Comparison of ENCODE assay signal across 15 cellular contexts in the genomic region with DNA sequence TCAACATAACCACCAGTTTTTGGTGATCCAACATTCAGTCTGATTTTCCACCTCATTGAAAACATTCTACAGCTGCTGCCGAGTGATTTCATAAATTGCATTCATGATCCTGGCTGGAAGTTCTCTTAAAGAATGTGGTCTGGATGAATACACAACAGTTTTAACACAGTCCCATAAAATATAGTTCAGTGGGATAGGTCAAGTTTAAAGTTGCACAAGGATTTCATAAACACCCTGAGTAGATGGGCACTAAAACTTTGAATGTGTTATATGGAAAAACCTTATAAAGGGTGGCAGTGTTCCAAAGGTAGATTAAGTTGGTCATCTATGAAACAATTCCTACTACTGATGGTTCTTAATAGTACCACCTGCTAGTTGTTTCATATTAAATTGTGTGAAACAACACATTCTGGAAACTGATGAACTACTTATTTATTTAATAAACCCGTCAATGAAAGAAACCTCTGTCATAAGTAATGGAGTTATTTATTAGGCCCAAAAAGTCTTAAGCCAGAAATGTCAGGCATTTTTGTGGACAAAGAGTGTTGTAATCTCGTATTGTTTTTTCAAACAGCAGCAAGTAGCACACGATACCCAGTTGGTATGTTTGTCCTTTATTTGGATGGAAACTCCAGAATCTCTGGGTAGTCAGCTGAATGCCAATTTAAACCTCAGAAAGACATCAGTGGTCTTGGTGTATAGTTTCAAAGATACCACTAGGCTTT. TPM values are rescaled to one million over a fixed set of nuclear protein-coding genes. Genes with fewer than 3 reads are reported as not detected.
A peak's percentile ranks its signal among the peaks of the same experiment; 100 is the strongest.
DNase-seq lines count a peak whose midpoint lies in the region; ATAC-seq, FAIRE-seq and TF ChIP-seq lines count a peak whose summit lies in the region.
"Had no signal": no experiment of that assay in that cellular context is flagged by ENCODE, and none has a peak within 500 bp of the region (broad histone marks: within the 10 kb centered on the region; RNA-seq: fewer than 3 reads in every experiment).

No MANE protein-coding gene starts in this region.

- H3K27ac Mint-ChIP-seq in Calu3 (ENCODE audit: unreplicated experiment), result no peak overlapping the region
- H3K27ac Mint-ChIP-seq: activated CD8-positive, alpha-beta memory T cell treated with anti-CD3 and anti-CD28 coated beads, Interleukin-2, amount 10 ng/mL, durations not matched to agents 7 days and 5 days had no signal

- H3K4me1 ChIP-seq in ectodermal cell (ENCODE audit: control insufficient read depth, insufficient read depth, low read length) (peaks cover 9% of the 10 kb centered on the region), rectal smooth muscle tissue (ENCODE audit: control insufficient read depth, insufficient read depth, low read length) (peaks cover 9% of the 10 kb centered on the region)

- intact Hi-C loops in Calu3 (cut with micrococcal nuclease; ENCODE audit: unreplicated experiment), result loop anchor here (5.0 kb wide), 1 partner anchor 35 kb away; no protein-coding TSS in a partner anchor

- TF ChIP-seq CTCF in D721Med (IDR thresholded peaks at IDR 0.05; ENCODE audit: insufficient read depth, missing control alignments) (no peak), Calu3 (IDR thresholded peaks at IDR 0.05; ENCODE audit: unreplicated experiment) (no peak)

- H3K4me3 ChIP-seq in ectodermal cell (ENCODE audit: insufficient read depth, low read depth, low read length) (no peak overlapping the region), rectal smooth muscle tissue (ENCODE audit: low read length) (no peak overlapping the region)

- H3K9me3 ChIP-seq in ectodermal cell (ENCODE audit: control insufficient read depth, low read length), result no peaks in the 10 kb centered on the region
- H3K9me3 ChIP-seq: Caco-2 had no signal

- H3K9me3 Mint-ChIP-seq in Calu3 (ENCODE audit: low read depth, unreplicated experiment), result no peaks in the 10 kb centered on the region

- H3K9ac ChIP-seq in rectal smooth muscle tissue (ENCODE audit: low read length), result no peak overlapping the region

- peaks cover 26% of the 10 kb centered on the region for H3K4me1 Mint-ChIP-seq in Calu3 (ENCODE audit: low read depth, unreplicated experiment)

- H3K27me3 ChIP-seq in ectodermal cell (ENCODE audit: control insufficient read depth, insufficient read depth, low read length, poor library complexity, severe bottlenecking) (no peaks in the 10 kb centered on the region), rectal smooth muscle tissue (ENCODE audit: control insufficient read depth, insufficient read depth, low read length) (no peaks in the 10 kb centered on the region)

- no peaks in the 10 kb centered on the region for H3K36me3 Mint-ChIP-seq in Calu3 (ENCODE audit: insufficient read depth, unreplicated experiment)

- FAIRE-seq in D721Med (lab: Jason Lieb, UNC), result peak; percentile 63

- ATAC-seq in HG03442 (IDR thresholded peaks at IDR 0.05; ENCODE audit: unreplicated experiment) (no peak), GM21737 (IDR thresholded peaks at IDR 0.05; ENCODE audit: unreplicated experiment) (no peak)
- ATAC-seq: activated CD8-positive, alpha-beta memory T cell treated with anti-CD3 and anti-CD28 coated beads, Interleukin-2, amount 10 ng/mL, durations not matched to agents 7 days and 5 days had no signal

- no peaks in the 10 kb centered on the region for H3K27me3 Mint-ChIP-seq in Calu3 (ENCODE audit: unreplicated experiment)
- H3K27me3 Mint-ChIP-seq: activated CD8-positive, alpha-beta memory T cell treated with anti-CD3 and anti-CD28 coated beads, Interleukin-2, amount 10 ng/mL, durations not matched to agents 7 days and 5 days had no signal

- H3K36me3 ChIP-seq in ectodermal cell (ENCODE audit: control insufficient read depth, insufficient read depth, low read length), result no peaks in the 10 kb centered on the region
- H3K36me3 ChIP-seq in rectal smooth muscle tissue (ENCODE audit: control insufficient read depth, insufficient read depth, low read length), result no peaks in the 10 kb centered on the region

- no peak for DNase-seq in D721Med (ENCODE audit: insufficient read length, low spot score)
- DNase-seq in LHCN-M2 (ENCODE audit: low read depth), result peak; percentile 85
- DNase-seq in Calu3, result no peak
- no peak for DNase-seq in NCI-H69 (lab: John Stamatoyannopoulos, UW)
- DNase-seq: activated CD8-positive, alpha-beta memory T cell treated with anti-CD3 and anti-CD28 coated beads, Interleukin-2, amount 10 ng/mL, durations not matched to agents 7 days and 5 days; aorta; Caco-2; head of caudate nucleus; mesendoderm; NCI-H1930; T-helper 9 cell had no signal

- no TSS peak for BruUV-seq in Calu3 (replicated peaks; lab: Mats Ljungman, UMichigan)

- H3K27ac ChIP-seq in ectodermal cell (ENCODE audit: insufficient read depth, low read depth, low read length, poor library complexity, severe bottlenecking), result peak overlapping the region; percentile 8
- peak overlapping the region; percentile 1 for H3K27ac ChIP-seq in rectal smooth muscle tissue (ENCODE audit: low read depth, low read length)

- 90 to 92% methylated on average over 4 of the region's 4 CpGs for WGBS in ectodermal cell, 2 experiments

- no peak overlapping the region for H3K4me3 Mint-ChIP-seq in Calu3 (ENCODE audit: low read depth, unreplicated experiment)
- H3K4me3 Mint-ChIP-seq: activated CD8-positive, alpha-beta memory T cell treated with anti-CD3 and anti-CD28 coated beads, Interleukin-2, amount 10 ng/mL, durations not matched to agents 7 days and 5 days had no signal

- CTCF ChIA-PET in Calu3 (lab: Charles Lee), result interaction anchor here (1.3 kb wide), 1 partner anchor 14 kb away, joined by 4 read pairs; no protein-coding TSS in a partner anchor

RNA-seq across cellular contexts. Expression of a gene that starts 14.3 kb away (rescaled TPM):
- total RNA-seq in LHCN-M2 (2014; rRNA removed) (65.5 and 67.5 TPM in 2 replicates), Calu3 (2022) (124 and 143 TPM in 2 replicates)
- polyA plus RNA-seq in LHCN-M2 (2012), result 90.5 TPM
- 80.7 TPM for polyA plus RNA-seq in ectodermal cell (2013, experiment 1 of 4)
- polyA plus RNA-seq in ectodermal cell (2013, experiment 2 of 4), result 97.9 TPM
- polyA plus RNA-seq in ectodermal cell (2013, experiment 3 of 4), result 83.8 TPM
- polyA plus RNA-seq in ectodermal cell (2013, experiment 4 of 4), result 85.5 TPM
